ENCODE assay signal across 31 cellular contexts in genomic region chr19:11025445-11025844, GRCh38.
"Had no signal": no experiment of that assay in that cellular context is flagged by ENCODE, and none has a peak within 500 bp of the region (broad histone marks: within the 10 kb centered on the region; RNA-seq: fewer than 3 reads in every experiment).

No MANE protein-coding gene starts in this region.

- FAIRE-seq: islet of Langerhans had no signal

- H3K4me3 ChIP-seq: cardiac muscle cell, colonic mucosa, left lung, lower lobe of right lung, right atrium auricular region, smooth muscle cell, suprapubic skin, tibial artery had no signal

- H3K79me2 ChIP-seq: parathyroid adenoma had no signal

- H3K4me3 Mint-ChIP-seq: activated CD4-positive, alpha-beta memory T cell treated with anti-CD3 and anti-CD28 coated beads, Interleukin-2, amount 10 ng/mL, durations not matched to agents 7 days and 5 days; activated CD4-positive, alpha-beta T cell treated with anti-CD3 and anti-CD28 coated beads, Interleukin-2, amount 10 ng/mL, durations not matched to agents 24 days and 14 days; activated naive CD8-positive, alpha-beta T cell; brain; nephron; T-helper 1 cell treated with Interleukin-12 subunit alpha and Interleukin-12 subunit beta and Interleukin-4 antibody, amounts not matched to agents 30 μg/mL and 1 μg/mL, for 36 hours had no signal

- H3K27me3 ChIP-seq: cardiac muscle cell, colonic mucosa, left lung, right atrium auricular region, suprapubic skin, tibial artery had no signal

- H3K9ac ChIP-seq: parathyroid adenoma, SK-N-SH had no signal

- H3K27me3 Mint-ChIP-seq: activated CD4-positive, alpha-beta memory T cell treated with anti-CD3 and anti-CD28 coated beads, Interleukin-2, amount 10 ng/mL, durations not matched to agents 7 days and 5 days; activated CD4-positive, alpha-beta T cell treated with anti-CD3 and anti-CD28 coated beads, Interleukin-2, amount 10 ng/mL, durations not matched to agents 24 days and 14 days; activated naive CD8-positive, alpha-beta T cell; brain had no signal

- H2AFZ ChIP-seq: parathyroid adenoma had no signal

- H3K27ac ChIP-seq: cardiac muscle cell, colonic mucosa, left lung, lower lobe of right lung, parathyroid adenoma, right atrium auricular region, suprapubic skin, tibial artery had no signal

- H3K9me3 Mint-ChIP-seq: activated CD4-positive, alpha-beta memory T cell treated with anti-CD3 and anti-CD28 coated beads, Interleukin-2, amount 10 ng/mL, durations not matched to agents 7 days and 5 days; activated CD4-positive, alpha-beta T cell treated with anti-CD3 and anti-CD28 coated beads, Interleukin-2, amount 10 ng/mL, durations not matched to agents 24 days and 14 days; activated T-helper 2 cell treated with anti-CD3 and anti-CD28 coated beads, Interferon-gamma antibody, Interleukin-2, Interleukin-4, amounts not matched to agents 10 μg/mL and 5 μg/mL and 100 μg/mL, durations not matched to agents 14 hours and 24 hours and 36 hours; brain; nephron; T-helper 1 cell treated with Interleukin-12 subunit alpha and Interleukin-12 subunit beta and Interleukin-4 antibody, amounts not matched to agents 30 μg/mL and 1 μg/mL, for 36 hours had no signal

- H3K9me3 ChIP-seq: colonic mucosa, left lung, lower lobe of right lung, right atrium auricular region, SK-N-SH, suprapubic skin, tibial artery had no signal

- H3K4me1 Mint-ChIP-seq: activated CD4-positive, alpha-beta memory T cell treated with anti-CD3 and anti-CD28 coated beads, Interleukin-2, amount 10 ng/mL, durations not matched to agents 7 days and 5 days; activated CD4-positive, alpha-beta T cell treated with anti-CD3 and anti-CD28 coated beads, Interleukin-2, amount 10 ng/mL, durations not matched to agents 24 days and 14 days; brain; nephron had no signal

- H3K4me2 ChIP-seq: SK-N-SH, smooth muscle cell had no signal

- DNase-seq: activated CD4-positive, alpha-beta memory T cell treated with anti-CD3 and anti-CD28 coated beads, Interleukin-2, amount 10 ng/mL, durations not matched to agents 7 days and 5 days; activated CD4-positive, alpha-beta T cell treated with anti-CD3 and anti-CD28 coated beads, Interleukin-2, amount 10 ng/mL, durations not matched to agents 24 days and 14 days; activated CD4-positive, CD25-positive, alpha-beta regulatory T cell treated with anti-CD3 and anti-CD28 coated beads, Interleukin-2, amount 50 U/mL, for 72 hours; activated CD8-positive, alpha-beta memory T cell treated with anti-CD3 and anti-CD28 coated beads, Interleukin-2, amount 50 U/mL, for 48 hours; activated T-cell treated with anti-CD3 and anti-CD28 coated beads, Interleukin-2, amount 50 U/mL, for 48 hours; aorta; colonic mucosa; effector memory CD4-positive, alpha-beta T cell; erythroblast; foreskin melanocyte; left lung; lower lobe of right lung; mesendoderm; SK-N-SH; stimulated activated CD4-positive, alpha-beta T cell treated with anti-CD3 and anti-CD28 coated beads, Interleukin-15, amount 100 ng/mL, for 24 hours; stimulated activated CD4-positive, alpha-beta T cell treated with anti-CD3 and anti-CD28 coated beads, Interleukin-2, amount 100 ng/mL, for 24 hours; stimulated activated naive CD4-positive, alpha-beta T cell; SW 1271; T1000; tibial artery had no signal

- H3K27ac Mint-ChIP-seq: activated CD4-positive, alpha-beta memory T cell treated with anti-CD3 and anti-CD28 coated beads, Interleukin-2, amount 10 ng/mL, durations not matched to agents 7 days and 5 days; activated CD4-positive, alpha-beta T cell treated with anti-CD3 and anti-CD28 coated beads, Interleukin-2, amount 10 ng/mL, durations not matched to agents 24 days and 14 days; activated naive CD8-positive, alpha-beta T cell; activated T-helper 2 cell treated with anti-CD3 and anti-CD28 coated beads, Interferon-gamma antibody, Interleukin-2, Interleukin-4, amounts not matched to agents 10 μg/mL and 5 μg/mL and 100 μg/mL, durations not matched to agents 14 hours and 24 hours and 36 hours; T-helper 1 cell treated with Interleukin-12 subunit alpha and Interleukin-12 subunit beta and Interleukin-4 antibody, amounts not matched to agents 30 μg/mL and 1 μg/mL, for 36 hours had no signal

- H3K4me1 ChIP-seq: colonic mucosa, left lung, lower lobe of right lung, parathyroid adenoma, right atrium auricular region, suprapubic skin, tibial artery had no signal
